ENCODE assay signal across 8 cellular contexts in the genomic region with DNA sequence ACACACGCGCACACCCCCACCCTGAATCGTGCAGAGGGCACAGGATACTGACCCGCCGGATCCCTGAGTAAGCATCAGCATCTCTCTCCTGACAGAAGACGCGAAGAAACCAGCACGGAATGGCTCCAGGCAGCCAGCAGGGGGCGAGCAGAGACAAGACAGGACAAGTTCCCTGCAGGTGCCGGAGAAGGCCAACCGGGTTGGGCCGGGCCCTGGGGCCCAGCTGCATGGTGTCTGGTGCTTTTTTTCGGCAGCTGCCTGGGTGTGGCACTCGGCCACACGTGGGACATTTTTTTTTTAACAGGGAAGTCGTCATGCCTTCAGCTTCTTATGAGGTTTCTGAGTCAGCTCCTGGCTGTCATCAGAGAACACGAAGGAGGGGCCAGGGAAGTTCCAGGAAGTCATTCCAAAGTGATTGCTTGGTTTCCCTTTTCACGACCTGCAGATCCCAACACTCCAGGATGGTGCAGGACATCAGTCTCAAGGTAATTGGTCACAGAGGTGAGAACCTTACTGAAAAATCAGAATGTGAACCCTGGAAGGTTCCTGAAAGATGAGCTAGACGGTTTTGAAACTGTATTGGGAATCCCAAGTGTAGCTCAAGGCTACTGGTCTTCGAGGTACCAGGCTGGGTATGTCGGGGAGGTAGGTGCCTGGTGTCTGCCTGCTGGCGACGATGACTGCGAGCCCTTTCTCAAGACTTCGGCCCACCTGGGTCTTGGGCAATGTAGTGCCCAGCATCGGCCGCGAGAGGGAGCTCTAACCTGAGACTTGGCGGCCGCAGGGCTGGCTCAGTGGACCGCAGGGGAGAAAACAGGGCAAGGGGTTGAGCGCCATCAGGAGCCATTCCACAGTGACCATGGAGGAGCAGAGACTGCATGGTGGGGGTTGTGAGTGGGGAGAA.
DNase-seq lines count a peak whose midpoint lies in the region; ATAC-seq and TF ChIP-seq lines count a peak whose summit lies in the region.

No MANE protein-coding gene starts in this region.

- peak overlapping the region; percentile 54 for H3K4me3 ChIP-seq in CD8-positive, alpha-beta memory T cell (ENCODE audit: low read length)
- peak overlapping the region; percentile 1 for H3K4me3 ChIP-seq in fibroblast of the aortic adventitia (ENCODE audit: low read depth, low read length)

- no peaks in the 10 kb centered on the region for H3K9me3 ChIP-seq in CD8-positive, alpha-beta memory T cell (ENCODE audit: low read length)

- TF ChIP-seq CTCF in RWPE1 (conservative IDR thresholded peaks at IDR 0.05; ENCODE audit: low read depth) (peak; percentile 63), fibroblast of the aortic adventitia (IDR thresholded peaks at IDR 0.05; ENCODE audit: insufficient read depth, low read length) (peak; percentile 98), nephron progenitor cell (IDR thresholded peaks at IDR 0.05) (peak; percentile 97)

- H3K36me3 ChIP-seq in CD8-positive, alpha-beta memory T cell (ENCODE audit: insufficient read depth, low read length): no peaks in the 10 kb centered on the region

- peaks cover 11 to 12% (median 12%) of the 10 kb centered on the region in 3 donors for H3K4me1 Mint-ChIP-seq in CD8-positive, alpha-beta memory T cell
- peaks cover 10% of the 10 kb centered on the region for H3K4me1 Mint-ChIP-seq in activated T-helper 17 cell treated with anti-CD3 and anti-CD28 coated beads, Interleukin-2, amount 50 U/mL, for 72 hours
- H3K4me1 Mint-ChIP-seq in nephron progenitor cell: peaks cover 43% of the 10 kb centered on the region

- peak overlapping the region in 6 of 7 donors; percentile 69 to 88 (median 75) for H3K4me3 Mint-ChIP-seq in CD8-positive, alpha-beta memory T cell
- peak overlapping the region; percentile 83 for H3K4me3 Mint-ChIP-seq in activated T-helper 17 cell treated with anti-CD3 and anti-CD28 coated beads, Interleukin-2, amount 50 U/mL, for 72 hours
- peak overlapping the region; percentile 65 for H3K4me3 Mint-ChIP-seq in nephron progenitor cell

- POLR2A ChIA-PET in CD8-positive, alpha-beta memory T cell (lab: Charles Lee): interaction anchor here (1.0 kb wide), 1 partner anchor 504 kb away, joined by 3 read pairs; no protein-coding TSS in a partner anchor
- POLR2A ChIA-PET in RWPE1 (lab: Yijun Ruan, JAX; ENCODE audit: low non-redundant PET): no interaction called here

- H3K36me3 Mint-ChIP-seq in CD8-positive, alpha-beta memory T cell: no peaks in the 10 kb centered on the region
- no peaks in the 10 kb centered on the region for H3K36me3 Mint-ChIP-seq in activated T-helper 17 cell treated with anti-CD3 and anti-CD28 coated beads, Interleukin-2, amount 50 U/mL, for 72 hours (ENCODE audit: low read depth)
- no peaks in the 10 kb centered on the region for H3K36me3 Mint-ChIP-seq in nephron progenitor cell (ENCODE audit: low read depth)

- H3K4me1 ChIP-seq in CD8-positive, alpha-beta memory T cell (ENCODE audit: insufficient read depth, low read length): peaks cover 6% of the 10 kb centered on the region

- no peaks in the 10 kb centered on the region for H3K9me3 Mint-ChIP-seq in CD8-positive, alpha-beta memory T cell
- H3K9me3 Mint-ChIP-seq in activated T-helper 17 cell treated with anti-CD3 and anti-CD28 coated beads, Interleukin-2, amount 50 U/mL, for 72 hours: no peaks in the 10 kb centered on the region
- no peaks in the 10 kb centered on the region for H3K9me3 Mint-ChIP-seq in nephron progenitor cell

- DNase-seq in CD8-positive, alpha-beta memory T cell: peak; percentile 51 to 80 (median 61)
- DNase-seq in LHCN-M2 (ENCODE audit: low read depth): peak; percentile 97
- peak; percentile 88 for DNase-seq in RWPE1 (ENCODE audit: low spot score)
- peak; percentile 95 for DNase-seq in fibroblast of the aortic adventitia (ENCODE audit: low read depth)
- DNase-seq in nephron progenitor cell: peak; percentile 89
- peak; percentile 43 to 71 (median 62) for DNase-seq in stimulated activated naive CD4-positive, alpha-beta T cell (lab: John Stamatoyannopoulos, UW)

- CTCF ChIA-PET in CD8-positive, alpha-beta memory T cell (lab: Charles Lee): interaction anchor here (0.6 to 6.1 kb wide), 48 partner anchors 9 to 1193 kb away, joined by 3 to 120 read pairs (median 4); no protein-coding TSS in a partner anchor
- CTCF ChIA-PET in RWPE1 (lab: Yijun Ruan, JAX): interaction anchor here (0.6 to 3.0 kb wide), 49 partner anchors 10 to 1186 kb away, joined by 3 to 33 read pairs (median 4); partner anchors contain the start of genes CRACR2A and PRMT8

- H3K27me3 ChIP-seq in CD8-positive, alpha-beta memory T cell (ENCODE audit: insufficient read depth, low read length, poor library complexity, severe bottlenecking): peaks cover 3% of the 10 kb centered on the region

- peak overlapping the region in 3 of 8 donors; percentile 25 to 78 (median 43) for H3K27ac Mint-ChIP-seq in CD8-positive, alpha-beta memory T cell
- H3K27ac Mint-ChIP-seq in activated T-helper 17 cell treated with anti-CD3 and anti-CD28 coated beads, Interleukin-2, amount 50 U/mL, for 72 hours: peak overlapping the region; percentile 91
- H3K27ac Mint-ChIP-seq in nephron progenitor cell: no peak overlapping the region

- no peak overlapping the region for H3K27ac ChIP-seq in CD8-positive, alpha-beta memory T cell (ENCODE audit: low read depth, low read length)
- H3K27ac ChIP-seq in RWPE1: peak overlapping the region; percentile 90

- H3K27me3 Mint-ChIP-seq in CD8-positive, alpha-beta memory T cell: peaks cover 11 to 30% of the 10 kb centered on the region in 2 donors
- peaks cover 12% of the 10 kb centered on the region for H3K27me3 Mint-ChIP-seq in activated T-helper 17 cell treated with anti-CD3 and anti-CD28 coated beads, Interleukin-2, amount 50 U/mL, for 72 hours
- H3K27me3 Mint-ChIP-seq in nephron progenitor cell (ENCODE audit: low read depth, poor library complexity): peaks cover 33% of the 10 kb centered on the region

- peak; percentile 59 for ATAC-seq in GM21515 (IDR thresholded peaks at IDR 0.05; ENCODE audit: unreplicated experiment)
- ATAC-seq in activated T-helper 17 cell treated with anti-CD3 and anti-CD28 coated beads, Interleukin-2, amount 50 U/mL, for 72 hours (replicated peaks): peak; percentile 78
